17 cellular contexts compared by ENCODE assay signal in genomic region chr2:223019987-223020717, GRCh38. TPM values are rescaled to one million over a fixed set of nuclear protein-coding genes. Genes with fewer than 3 reads are reported as not detected.
DNase-seq lines count a peak whose midpoint lies in the region; ATAC-seq and TF ChIP-seq lines count a peak whose summit lies in the region.
"Had no signal": no experiment of that assay in that cellular context is flagged by ENCODE, and none has a peak within 500 bp of the region (broad histone marks: within the 10 kb centered on the region; RNA-seq: fewer than 3 reads in every experiment).

No MANE protein-coding gene starts in this region.

- DNase-seq in WERI-Rb-1 (no peak), BE2C (no peak), chondrocyte (ENCODE audit: low spot score) (no peak)
- no peak for DNase-seq in activated CD8-positive, alpha-beta T cell treated with anti-CD3 and anti-CD28 coated beads for 36 hours
- DNase-seq: activated CD4-positive, alpha-beta memory T cell treated with anti-CD3 and anti-CD28 coated beads, Interleukin-2, amount 10 ng/mL, durations not matched to agents 7 days and 5 days; mucosa of descending colon; NCI-H1105 treated with DMSO at 0.1 percent for 48 hours; occipital lobe; sigmoid colon; stimulated activated CD4-positive, alpha-beta T cell treated with anti-CD3 and anti-CD28 coated beads, Interleukin-4, amount 100 ng/mL, for 4 hours had no signal

- CTCF ChIA-PET in activated CD8-positive, alpha-beta T cell treated with anti-CD3 and anti-CD28 coated beads for 36 hours (lab: Charles Lee), result no interaction called here

- H3K27me3 Mint-ChIP-seq in activated CD8-positive, alpha-beta T cell treated with anti-CD3 and anti-CD28 coated beads for 36 hours, result no peaks in the 10 kb centered on the region
- H3K27me3 Mint-ChIP-seq in chondrocyte (ENCODE audit: low read depth), result no peaks in the 10 kb centered on the region
- H3K27me3 Mint-ChIP-seq: activated CD4-positive, alpha-beta memory T cell treated with anti-CD3 and anti-CD28 coated beads, Interleukin-2, amount 10 ng/mL, durations not matched to agents 7 days and 5 days; IgD-negative memory B cell had no signal

- POLR2A ChIA-PET in activated CD8-positive, alpha-beta T cell treated with anti-CD3 and anti-CD28 coated beads for 36 hours (lab: Charles Lee), result no interaction called here

- H3K36me3 Mint-ChIP-seq in activated CD8-positive, alpha-beta T cell treated with anti-CD3 and anti-CD28 coated beads for 36 hours (ENCODE audit: low read depth), result no peaks in the 10 kb centered on the region
- H3K36me3 Mint-ChIP-seq in chondrocyte (ENCODE audit: low read depth), result peaks cover 1% of the 10 kb centered on the region
- H3K36me3 Mint-ChIP-seq: IgD-negative memory B cell had no signal

- no peaks in the 10 kb centered on the region for H3K36me3 ChIP-seq in WERI-Rb-1
- no peaks in the 10 kb centered on the region for H3K36me3 ChIP-seq in BE2C
- H3K36me3 ChIP-seq: sigmoid colon had no signal

- peaks cover 3% of the 10 kb centered on the region for H3K9me3 Mint-ChIP-seq in activated CD8-positive, alpha-beta T cell treated with anti-CD3 and anti-CD28 coated beads for 36 hours
- H3K9me3 Mint-ChIP-seq in chondrocyte (ENCODE audit: low read depth), result peaks cover 8% of the 10 kb centered on the region
- H3K9me3 Mint-ChIP-seq: activated CD4-positive, alpha-beta memory T cell treated with anti-CD3 and anti-CD28 coated beads, Interleukin-2, amount 10 ng/mL, durations not matched to agents 7 days and 5 days had no signal

- no peak overlapping the region for H3K27ac Mint-ChIP-seq in activated CD8-positive, alpha-beta T cell treated with anti-CD3 and anti-CD28 coated beads for 36 hours
- H3K27ac Mint-ChIP-seq in chondrocyte (ENCODE audit: unreplicated experiment), result no peak overlapping the region
- H3K27ac Mint-ChIP-seq: activated CD4-positive, alpha-beta memory T cell treated with anti-CD3 and anti-CD28 coated beads, Interleukin-2, amount 10 ng/mL, durations not matched to agents 7 days and 5 days had no signal

- H3K4me3 ChIP-seq in WERI-Rb-1 (ENCODE audit: low read depth, low read length), result no peak overlapping the region
- no peak overlapping the region for H3K4me3 ChIP-seq in BE2C (ENCODE audit: low read depth, low read length)
- H3K4me3 ChIP-seq: mucosa of descending colon, sigmoid colon had no signal

- peaks cover 16% of the 10 kb centered on the region for H3K4me1 ChIP-seq in BE2C
- H3K4me1 ChIP-seq: sigmoid colon had no signal

- H3K9me3 ChIP-seq in WERI-Rb-1 (ENCODE audit: severe bottlenecking), result peaks cover 7% of the 10 kb centered on the region
- H3K9me3 ChIP-seq in BE2C, result no peaks in the 10 kb centered on the region
- H3K9me3 ChIP-seq: mucosa of descending colon, sigmoid colon had no signal

- no peak overlapping the region for H3K4me3 Mint-ChIP-seq in activated CD8-positive, alpha-beta T cell treated with anti-CD3 and anti-CD28 coated beads for 36 hours
- H3K4me3 Mint-ChIP-seq in chondrocyte (ENCODE audit: unreplicated experiment), result no peak overlapping the region
- H3K4me3 Mint-ChIP-seq: activated CD4-positive, alpha-beta memory T cell treated with anti-CD3 and anti-CD28 coated beads, Interleukin-2, amount 10 ng/mL, durations not matched to agents 7 days and 5 days; IgD-negative memory B cell had no signal

- intact Hi-C loops in activated CD8-positive, alpha-beta T cell treated with anti-CD3 and anti-CD28 coated beads for 36 hours (cut with micrococcal nuclease), result no loop called here

- ATAC-seq in GM18498 (IDR thresholded peaks at IDR 0.05; ENCODE audit: unreplicated experiment) (peak; percentile 94), GM21360 (IDR thresholded peaks at IDR 0.05; ENCODE audit: unreplicated experiment) (peak; percentile 98), HG02870 (IDR thresholded peaks at IDR 0.05; ENCODE audit: unreplicated experiment) (peak; percentile 94), GM21423 (IDR thresholded peaks at IDR 0.05; ENCODE audit: unreplicated experiment) (no peak)
- no peak for ATAC-seq in activated CD8-positive, alpha-beta T cell treated with anti-CD3 and anti-CD28 coated beads for 36 hours

- TF ChIP-seq CTCF in WERI-Rb-1 (IDR thresholded peaks at IDR 0.05; ENCODE audit: low read depth, low read length), result 0 out of 2 replicates have a peak, but pooled peaks have one; percentile 23
- TF ChIP-seq CTCF in activated CD8-positive, alpha-beta T cell treated with anti-CD3 and anti-CD28 coated beads for 36 hours (IDR thresholded peaks at IDR 0.05), result no peak
- TF ChIP-seq CTCF in BE2C (IDR thresholded peaks at IDR 0.05; ENCODE audit: low read depth, low read length), result no peak
- no peak for TF ChIP-seq CTCF in chondrocyte (IDR thresholded peaks at IDR 0.05)

- H3K27me3 ChIP-seq in WERI-Rb-1 (ENCODE audit: insufficient read depth, low read depth, severe bottlenecking) (no peaks in the 10 kb centered on the region), BE2C (no peaks in the 10 kb centered on the region)
- H3K27me3 ChIP-seq: sigmoid colon had no signal

- H3K4me1 Mint-ChIP-seq in activated CD8-positive, alpha-beta T cell treated with anti-CD3 and anti-CD28 coated beads for 36 hours (ENCODE audit: low read depth), result no peaks in the 10 kb centered on the region
- peaks cover 5% of the 10 kb centered on the region for H3K4me1 Mint-ChIP-seq in chondrocyte (ENCODE audit: low read depth)
- H3K4me1 Mint-ChIP-seq: activated CD4-positive, alpha-beta memory T cell treated with anti-CD3 and anti-CD28 coated beads, Interleukin-2, amount 10 ng/mL, durations not matched to agents 7 days and 5 days; IgD-negative memory B cell had no signal

- H3K27ac ChIP-seq in WERI-Rb-1, result no peak overlapping the region
- H3K27ac ChIP-seq: epithelial cell of prostate, sigmoid colon had no signal

RNA-seq across cellular contexts. Expression of gene KCNE4, which starts 31.8 kb away (rescaled TPM):
- not detected for total RNA-seq in activated CD8-positive, alpha-beta T cell treated with anti-CD3 and anti-CD28 coated beads for 36 hours
- polyA plus RNA-seq in BE2C (2012; ENCODE audit: insufficient read depth, insufficient read length, low read depth), result 1.3 TPM
- 7.4 to 23.2 TPM (median 22.3 TPM) in 3 replicates for total RNA-seq in chondrocyte
- total RNA-seq: activated CD4-positive, alpha-beta memory T cell treated with anti-CD3 and anti-CD28 coated beads, Interleukin-2, amount 10 ng/mL, durations not matched to agents 7 days and 5 days; G401 had no signal
- polyA plus RNA-seq: IgD-negative memory B cell had no signal

Comparison
In these comparisons a context has a peak if more than half of its experiments do, and no peak if none do; other contexts are left out.
1. ATAC-seq: peak in GM18498 (single experiment), GM21360 (single experiment) and HG02870 (single experiment); none in activated CD8-positive, alpha-beta T cell treated with anti-CD3 and anti-CD28 coated beads for 36 hours (single experiment) and GM21423 (single experiment).